In the genomic region with DNA sequence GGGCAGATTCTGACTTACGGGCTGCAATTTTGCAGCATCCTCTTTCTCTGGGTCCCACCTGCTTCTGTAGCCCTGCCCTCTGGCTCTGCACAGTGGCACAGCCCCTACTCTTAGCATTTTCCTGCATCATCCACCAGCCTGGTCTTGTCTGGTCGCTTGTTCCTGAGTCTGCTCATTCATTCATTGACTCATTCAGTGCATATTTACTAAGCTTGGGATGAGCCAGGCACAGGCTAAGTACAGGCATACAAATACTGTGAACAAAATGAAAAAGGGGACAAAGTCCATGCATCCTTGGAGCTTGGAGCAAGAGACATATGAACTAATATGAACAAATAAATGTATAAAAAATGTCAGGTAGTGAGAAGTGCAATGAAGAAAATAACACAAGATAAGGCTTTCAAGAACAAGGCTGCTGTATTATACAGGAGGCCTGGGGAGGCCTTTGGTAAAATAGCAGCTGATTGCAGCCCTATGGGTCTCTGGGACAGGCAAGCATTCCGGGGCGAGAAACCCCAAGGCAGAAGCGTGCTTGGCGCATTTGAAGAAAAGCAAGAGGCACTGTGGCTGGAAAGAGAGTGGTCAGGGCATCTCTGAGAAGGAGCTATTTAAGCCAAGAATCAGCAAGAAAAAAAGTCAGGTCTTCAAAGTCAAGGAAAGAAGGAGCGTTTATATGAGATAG, we compare ENCODE assay signal across 1 cellular context.
TF ChIP-seq lines count a peak whose summit lies in the region.

No MANE protein-coding gene starts in this region.

TF ChIP-seq in HepG2, 621 proteins besides CTCF, POLR2A, EP300 and RAD21 (continued from another document):
- TF ChIP-seq ZHX1 (CRISPR knock-in tag; IDR thresholded peaks at IDR 0.05; ENCODE audit: low read depth) = no peak
- TF ChIP-seq NCOA1 (CRISPR knock-in tag; IDR thresholded peaks at IDR 0.05) = no peak
- TF ChIP-seq SIN3A (IDR thresholded peaks at IDR 0.05; ENCODE audit: borderline replicate concordance, low read depth, low read length) = no peak
- TF ChIP-seq ZNF280B (CRISPR knock-in tag; IDR thresholded peaks at IDR 0.05; ENCODE audit: borderline replicate concordance) = no peak
